In the genomic region with DNA sequence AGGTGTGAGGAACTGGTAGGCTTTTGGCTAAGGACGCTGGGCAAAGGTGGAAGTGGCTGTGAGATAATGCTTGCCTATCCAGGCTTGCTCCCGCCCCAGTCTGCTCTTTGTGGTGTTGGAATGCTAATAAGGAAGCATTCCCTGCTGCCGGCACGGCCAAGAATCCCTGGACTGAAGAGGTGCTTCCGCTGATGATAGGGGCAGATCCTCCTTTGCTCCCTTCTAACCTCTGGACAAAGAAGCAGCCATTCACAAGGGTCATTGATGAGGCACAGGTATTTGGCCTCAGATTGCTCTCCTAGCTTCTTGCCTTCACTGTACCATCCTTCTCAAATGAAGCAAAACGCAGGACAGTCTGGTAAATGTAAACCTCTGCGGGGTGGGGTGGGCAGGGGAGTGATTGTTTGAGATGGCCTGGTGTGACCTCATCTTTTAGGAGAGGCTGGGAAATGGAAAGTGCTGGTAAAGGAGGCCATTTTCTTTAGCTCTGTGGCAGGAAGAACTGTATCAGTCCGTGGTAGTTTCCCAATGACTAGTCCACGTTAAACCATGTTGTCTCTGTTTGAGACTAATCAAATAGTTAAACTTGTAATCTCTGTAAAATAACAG, we compare ENCODE assay signal across 1 cellular context.
TF ChIP-seq lines count a peak whose summit lies in the region.

No MANE protein-coding gene starts in this region.

TF ChIP-seq in HepG2, 621 proteins besides CTCF, POLR2A, EP300 and RAD21 (continued from another document):
- TF ChIP-seq FOXO1 (CRISPR knock-in tag; IDR thresholded peaks at IDR 0.05) (no peak), ZNF597 (CRISPR knock-in tag; IDR thresholded peaks at IDR 0.05) (no peak), MAFK (conservative IDR thresholded peaks at IDR 0.05 in 1 of 2, IDR thresholded peaks at IDR 0.05 in 1 of 2; ENCODE audit: low read length in 2 of 2) (no peak), RCOR2 (CRISPR knock-in tag; IDR thresholded peaks at IDR 0.05) (peak; percentile 27; the same call in 1 of the 2 replicates), ZNF335 (CRISPR knock-in tag; IDR thresholded peaks at IDR 0.05) (no peak), HNRNPL (IDR thresholded peaks at IDR 0.05; ENCODE audit: low read depth, low read length) (no peak), TCF12 (IDR thresholded peaks at IDR 0.05) (no peak), TCF12 (CRISPR knock-in tag; IDR thresholded peaks at IDR 0.05) (no peak), ZNF282 (IDR thresholded peaks at IDR 0.05; ENCODE audit: partially characterized antibody) (no peak), FOXO4 (CRISPR knock-in tag; conservative IDR thresholded peaks at IDR 0.05) (no peak), TCF7 (IDR thresholded peaks at IDR 0.05; ENCODE audit: low read depth) (no peak), ZNF451 (CRISPR knock-in tag; IDR thresholded peaks at IDR 0.05) (0 out of 2 replicates have a peak, but pooled peaks have one; percentile 43), ZEB1 (IDR thresholded peaks at IDR 0.05; ENCODE audit: insufficient replicate concordance, low read depth) (no peak), ZNF318 (CRISPR knock-in tag; IDR thresholded peaks at IDR 0.05) (no peak), ZNF292 (CRISPR knock-in tag; IDR thresholded peaks at IDR 0.05; ENCODE audit: borderline replicate concordance, low read depth) (no peak), TAF1 (CRISPR knock-in tag; IDR thresholded peaks at IDR 0.05) (peak; percentile 16; the same call in 1 of the 2 replicates), MLX (CRISPR knock-in tag; IDR thresholded peaks at IDR 0.05) (no peak)
- TF ChIP-seq, protein P1, sequence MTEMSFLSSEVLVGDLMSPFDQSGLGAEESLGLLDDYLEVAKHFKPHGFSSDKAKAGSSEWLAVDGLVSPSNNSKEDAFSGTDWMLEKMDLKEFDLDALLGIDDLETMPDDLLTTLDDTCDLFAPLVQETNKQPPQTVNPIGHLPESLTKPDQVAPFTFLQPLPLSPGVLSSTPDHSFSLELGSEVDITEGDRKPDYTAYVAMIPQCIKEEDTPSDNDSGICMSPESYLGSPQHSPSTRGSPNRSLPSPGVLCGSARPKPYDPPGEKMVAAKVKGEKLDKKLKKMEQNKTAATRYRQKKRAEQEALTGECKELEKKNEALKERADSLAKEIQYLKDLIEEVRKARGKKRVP (CRISPR knock-in tag; IDR thresholded peaks at IDR 0.05): no peak
- TF ChIP-seq, protein P2, sequence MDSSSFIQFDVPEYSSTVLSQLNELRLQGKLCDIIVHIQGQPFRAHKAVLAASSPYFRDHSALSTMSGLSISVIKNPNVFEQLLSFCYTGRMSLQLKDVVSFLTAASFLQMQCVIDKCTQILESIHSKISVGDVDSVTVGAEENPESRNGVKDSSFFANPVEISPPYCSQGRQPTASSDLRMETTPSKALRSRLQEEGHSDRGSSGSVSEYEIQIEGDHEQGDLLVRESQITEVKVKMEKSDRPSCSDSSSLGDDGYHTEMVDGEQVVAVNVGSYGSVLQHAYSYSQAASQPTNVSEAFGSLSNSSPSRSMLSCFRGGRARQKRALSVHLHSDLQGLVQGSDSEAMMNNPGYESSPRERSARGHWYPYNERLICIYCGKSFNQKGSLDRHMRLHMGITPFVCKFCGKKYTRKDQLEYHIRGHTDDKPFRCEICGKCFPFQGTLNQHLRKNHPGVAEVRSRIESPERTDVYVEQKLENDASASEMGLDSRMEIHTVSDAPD (CRISPR knock-in tag; IDR thresholded peaks at IDR 0.05): peak; percentile 97
- TF ChIP-seq, protein P3, sequence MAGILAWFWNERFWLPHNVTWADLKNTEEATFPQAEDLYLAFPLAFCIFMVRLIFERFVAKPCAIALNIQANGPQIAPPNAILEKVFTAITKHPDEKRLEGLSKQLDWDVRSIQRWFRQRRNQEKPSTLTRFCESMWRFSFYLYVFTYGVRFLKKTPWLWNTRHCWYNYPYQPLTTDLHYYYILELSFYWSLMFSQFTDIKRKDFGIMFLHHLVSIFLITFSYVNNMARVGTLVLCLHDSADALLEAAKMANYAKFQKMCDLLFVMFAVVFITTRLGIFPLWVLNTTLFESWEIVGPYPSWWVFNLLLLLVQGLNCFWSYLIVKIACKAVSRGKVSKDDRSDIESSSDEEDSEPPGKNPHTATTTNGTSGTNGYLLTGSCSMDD (CRISPR knock-in tag; IDR thresholded peaks at IDR 0.05): no peak
